In genomic region chr16:28880955-28881354, GRCh38 we compare ENCODE assay signal across 1 cellular context.
A peak's percentile ranks its signal among the peaks of the same experiment; 100 is the strongest.
TF ChIP-seq lines count a peak whose summit lies in the region.

No MANE protein-coding gene starts in this region.

TF ChIP-seq in K562, 482 proteins besides CTCF, POLR2A, EP300 and RAD21:
- TF ChIP-seq CHD4 (IDR thresholded peaks at IDR 0.05; ENCODE audit: insufficient read depth, insufficient replicate concordance, low read depth, low read length, poor library complexity, severe bottlenecking) = peak; percentile 80
- no peak for TF ChIP-seq NONO (IDR thresholded peaks at IDR 0.05; ENCODE audit: low read depth in 2 of 2, low read length in 1 of 2)
- peak; percentile 97 for TF ChIP-seq RBM25 (IDR thresholded peaks at IDR 0.05; ENCODE audit: low read depth, low read length, severe bottlenecking)
- no peak for TF ChIP-seq E2F4 (CRISPR knock-in tag; IDR thresholded peaks at IDR 0.05; ENCODE audit: low read depth)
- peak; percentile 75; the same call in 1 of the 2 replicates for TF ChIP-seq HDAC2 (IDR thresholded peaks at IDR 0.05)
- no peak for TF ChIP-seq NR1H2 (CRISPR knock-in tag; IDR thresholded peaks at IDR 0.05)
- peak; percentile 88; the same call in 1 of the 2 replicates for TF ChIP-seq CBX1 (IDR thresholded peaks at IDR 0.05; ENCODE audit: low read depth)
- peak in 1 of 2 experiments; percentile 72; a peak in 1 of 4 replicates for TF ChIP-seq RCOR1 (IDR thresholded peaks at IDR 0.05; ENCODE audit: borderline replicate concordance in 1 of 2, low read depth in 2 of 2, low read length in 2 of 2)
- TF ChIP-seq EZH2 (IDR thresholded peaks at IDR 0.05; ENCODE audit: borderline replicate concordance, low read depth, low read length) = no peak
- no peak for TF ChIP-seq TAF9B (IDR thresholded peaks at IDR 0.05; ENCODE audit: partially characterized antibody)
- TF ChIP-seq CBX3 (IDR thresholded peaks at IDR 0.05; ENCODE audit: borderline replicate concordance in 1 of 2, low read length in 2 of 2) = peak in 1 of 2 experiments; percentile 45; a peak in 1 of 3 replicates
- peak; percentile 98 for TF ChIP-seq BCOR (IDR thresholded peaks at IDR 0.05)
- TF ChIP-seq HDAC1 (IDR thresholded peaks at IDR 0.05) = peak in 1 of 2 experiments; percentile 25; a peak in 1 of 4 replicates
- TF ChIP-seq SIX5 (IDR thresholded peaks at IDR 0.05; ENCODE audit: borderline replicate concordance in 1 of 2, insufficient read depth in 1 of 2, low read depth in 1 of 2, low read length in 2 of 2) = no peak
- TF ChIP-seq PHF20 (IDR thresholded peaks at IDR 0.05; ENCODE audit: partially characterized antibody) = peak; percentile 27
- no peak for TF ChIP-seq KLF10 (CRISPR knock-in tag; IDR thresholded peaks at IDR 0.05)
- TF ChIP-seq ADNP (tag; IDR thresholded peaks at IDR 0.05) = peak; percentile 87
- no peak for TF ChIP-seq RBM39 (optimal IDR thresholded peaks at IDR 0.05; ENCODE audit: low read depth, low read length)
- no peak for TF ChIP-seq PHF8 (IDR thresholded peaks at IDR 0.05; ENCODE audit: borderline replicate concordance, low read length)
- TF ChIP-seq ZNF512 (tag; IDR thresholded peaks at IDR 0.05) = no peak
- no peak for TF ChIP-seq ZNF398 (CRISPR knock-in tag; IDR thresholded peaks at IDR 0.05)
- peak; percentile 84 for TF ChIP-seq SMARCA5 (IDR thresholded peaks at IDR 0.05)
- TF ChIP-seq PTBP1 (IDR thresholded peaks at IDR 0.05; ENCODE audit: low read depth, low read length) = 0 out of 2 replicates have a peak, but pooled peaks have one; percentile 84
- peak; percentile 77 to 88 for TF ChIP-seq KDM1A (IDR thresholded peaks at IDR 0.05)
